ENCODE assay signal across 12 cellular contexts in the genomic region with DNA sequence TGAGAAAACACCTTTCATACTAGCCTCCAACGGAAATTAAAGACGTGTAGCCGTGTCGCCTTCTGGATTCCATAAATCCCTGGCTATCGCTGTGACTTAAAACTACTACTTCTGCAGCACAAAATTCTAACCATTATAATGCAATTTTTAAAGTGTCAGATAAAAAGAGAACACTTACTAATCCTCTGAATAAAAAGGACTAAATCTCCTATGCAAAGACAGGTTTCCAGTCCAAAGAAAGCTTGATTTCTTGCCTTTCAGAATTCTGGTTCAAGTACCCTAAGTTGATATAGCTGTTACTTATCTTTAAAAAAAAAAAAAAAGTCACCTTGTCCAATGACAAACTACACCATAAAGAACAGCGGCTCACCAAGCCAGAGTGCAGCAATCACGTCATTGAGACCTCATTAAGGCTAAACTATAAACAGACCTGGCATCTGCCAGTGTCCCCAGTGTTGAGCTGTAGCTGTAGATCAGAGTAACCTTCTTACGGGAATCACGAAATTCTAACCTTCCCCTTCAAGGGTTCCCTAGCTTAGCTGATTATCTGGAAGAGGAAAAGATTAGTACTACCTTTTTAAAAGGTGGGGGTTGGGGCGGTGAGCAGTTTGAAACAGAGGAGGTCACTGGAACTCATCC. TPM values are rescaled to one million over a fixed set of nuclear protein-coding genes. Genes with fewer than 3 reads are reported as not detected.
DNase-seq lines count a peak whose midpoint lies in the region; ATAC-seq and TF ChIP-seq lines count a peak whose summit lies in the region.
"Had no signal": no experiment of that assay in that cellular context is flagged by ENCODE, and none has a peak within 500 bp of the region (broad histone marks: within the 10 kb centered on the region; RNA-seq: fewer than 3 reads in every experiment).

No MANE protein-coding gene starts in this region.

- H3K79me2 ChIP-seq in PC-9 (ENCODE audit: low read depth), result peaks cover 63% of the 10 kb centered on the region
- peaks cover 7% of the 10 kb centered on the region for H3K79me2 ChIP-seq in fibroblast of lung (ENCODE audit: control insufficient read depth, insufficient read depth, low read length)

- CTCF ChIA-PET in PC-9 (lab: Charles Lee), result interaction anchor here (0.6 to 1.7 kb wide), 4 partner anchors 9 to 1524 kb away, joined by 3 to 10 read pairs (median 6); no protein-coding TSS in a partner anchor

- no peak for TF ChIP-seq POLR2A in vagina (IDR thresholded peaks at IDR 0.05)

- no peaks in the 10 kb centered on the region for H3K9me2 ChIP-seq in PC-9 (ENCODE audit: insufficient read depth)

- H4K20me1 ChIP-seq in PC-9 (ENCODE audit: insufficient read depth), result no peaks in the 10 kb centered on the region
- no peaks in the 10 kb centered on the region for H4K20me1 ChIP-seq in fibroblast of lung (ENCODE audit: control insufficient read depth, extremely low read depth, insufficient read depth, low read length)

- TF ChIP-seq CTCF in PC-9 (conservative IDR thresholded peaks at IDR 0.05) (no peak), fibroblast of lung (conservative IDR thresholded peaks at IDR 0.05 in 1 of 2, IDR thresholded peaks at IDR 0.05 in 1 of 2; ENCODE audit: low read depth in 1 of 2, low read length in 2 of 2) (no peak), retinal pigment epithelial cell (conservative IDR thresholded peaks at IDR 0.05; ENCODE audit: low read depth, low read length) (no peak), vagina (IDR thresholded peaks at IDR 0.05) (no peak)

- H3K27me3 ChIP-seq in PC-9 (ENCODE audit: insufficient read depth, low read depth) (no peaks in the 10 kb centered on the region), fibroblast of lung (ENCODE audit: control insufficient read depth, insufficient read depth, low read length) (no peaks in the 10 kb centered on the region), vagina (no peaks in the 10 kb centered on the region)

- BruUV-seq in PC-9 (replicated peaks; lab: Mats Ljungman, UMichigan), result no TSS peak

- H3K27ac ChIP-seq in PC-9 (peak overlapping the region; percentile 97), fibroblast of lung (ENCODE audit: insufficient read depth, low read length) (no peak overlapping the region), vagina (no peak overlapping the region)

- H3K9me3 ChIP-seq in PC-9 (ENCODE audit: insufficient read depth, low read depth) (peaks cover 7% of the 10 kb centered on the region; the same call in 1 of the 2 replicates), fibroblast of lung (ENCODE audit: control insufficient read depth, insufficient read depth, low read depth, low read length) (no peaks in the 10 kb centered on the region), vagina (no peaks in the 10 kb centered on the region)

- peak; percentile 43 for DNase-seq in NCI-H510A treated with DMSO at 0.1 percent for 48 hours (lab: John Stamatoyannopoulos, UW)
- no peak for DNase-seq in NCI-H510A (lab: John Stamatoyannopoulos, UW)
- DNase-seq in PC-9, result peak in 1 of 2 experiments; percentile 61
- peak in 1 of 2 donors; percentile 40 for DNase-seq in fibroblast of lung (ENCODE audit: low read depth in 2 of 2)
- peak; percentile 67 for DNase-seq in retinal pigment epithelial cell (ENCODE audit: low read depth)
- no peak for DNase-seq in vagina (ENCODE audit: extremely low spot score in 2 of 2)
- DNase-seq in NOMO-1 (lab: John Stamatoyannopoulos, UW; ENCODE audit: unreplicated experiment in 2 of 2), result no peak
- DNase-seq: activated CD4-positive, alpha-beta T cell treated with anti-CD3 and anti-CD28 coated beads, Interleukin-2, amount 50 U/mL, for 48 hours; NCI-H1436 had no signal

- H3K4me2 ChIP-seq in PC-9 (peak overlapping the region; percentile 93), fibroblast of lung (ENCODE audit: extremely low read depth, insufficient read depth, low read length) (peak overlapping the region; percentile 16)

- intact Hi-C loops in PC-9 (cut with micrococcal nuclease; ENCODE audit: unreplicated experiment) (loop anchor here (2.0 to 5.0 kb wide), 3 partner anchors 111 to 347 kb away; partner anchors contain the start of genes CLCN2 and POLR2H), vagina (cut with DNase I) (loop anchor here (10.0 kb wide), 1 partner anchor 121 kb away; no protein-coding TSS in a partner anchor)

- ATAC-seq in GM19467 (IDR thresholded peaks at IDR 0.05; ENCODE audit: unreplicated experiment), result no peak

- POLR2A ChIA-PET in PC-9 (lab: Charles Lee; ENCODE audit: unreplicated experiment), result interaction anchor here (0.6 to 0.7 kb wide), 4 partner anchors 10 to 250 kb away, joined by 3 to 13 read pairs (median 8); no protein-coding TSS in a partner anchor

- peaks cover 33% of the 10 kb centered on the region for H3F3A ChIP-seq in PC-9 (ENCODE audit: insufficient read depth, low read depth)

- H3K4me1 ChIP-seq in PC-9 (replicated peaks; ENCODE audit: insufficient read depth) (peaks cover 58% of the 10 kb centered on the region), fibroblast of lung (ENCODE audit: control insufficient read depth, extremely low read depth, insufficient read depth, low read length) (no peaks in the 10 kb centered on the region), vagina (peaks cover 30% of the 10 kb centered on the region)

- H3K4me3 ChIP-seq in PC-9, result peak overlapping the region; percentile 99
- peak overlapping the region in 1 of 4 experiments; percentile 6 for H3K4me3 ChIP-seq in fibroblast of lung (replicated peaks in 1 of 4; ENCODE audit: control extremely low read depth in 1 of 4, insufficient read depth in 1 of 4, low read depth in 3 of 4, low read length in 4 of 4)
- H3K4me3 ChIP-seq in retinal pigment epithelial cell (ENCODE audit: low read length), result peak overlapping the region; percentile 97
- H3K4me3 ChIP-seq in vagina, result peak overlapping the region in 1 of 2 donors; percentile 97

- H3K9ac ChIP-seq in fibroblast of lung (ENCODE audit: insufficient read depth, low read length), result no peak overlapping the region

- no peak overlapping the region for H2AFZ ChIP-seq in PC-9
- H2AFZ ChIP-seq in fibroblast of lung (ENCODE audit: low read length), result no peak overlapping the region

- H3K36me3 ChIP-seq in PC-9 (ENCODE audit: low read depth) (peaks cover 30% of the 10 kb centered on the region), fibroblast of lung (ENCODE audit: control insufficient read depth, insufficient read depth, low read length) (no peaks in the 10 kb centered on the region), vagina (peaks cover 0 to 3% of the 10 kb centered on the region in 2 donors)

RNA-seq across cellular contexts. Expression of gene ABCC5, which starts 2.2 kb away (rescaled TPM):
- 133 and 151 TPM in 2 replicates for total RNA-seq in PC-9 (2021)
- 17.5 and 18.8 TPM in 2 replicates for total RNA-seq in fibroblast of lung
- 10.4 and 13.2 TPM in 2 replicates for polyA plus RNA-seq in fibroblast of lung
- 6.5 and 8.4 TPM in 2 replicates for polyA plus RNA-seq in fibroblast of lung (2012)
- polyA minus RNA-seq in fibroblast of lung (ENCODE audit: low replicate concordance), result 9.6 and 11.6 TPM in 2 replicates
- total RNA-seq in vagina, result 67.5 TPM

RNA-seq across cellular contexts. Expression of gene HTR3D, which starts 16.0 kb away (rescaled TPM):
- not detected in 2 replicates for total RNA-seq in PC-9 (2021)
- not detected in 2 replicates for total RNA-seq in fibroblast of lung
- not detected in 2 replicates for polyA plus RNA-seq in fibroblast of lung
- polyA plus RNA-seq in fibroblast of lung (2012), result not detected in 2 replicates
- polyA minus RNA-seq in fibroblast of lung (ENCODE audit: low replicate concordance), result not detected in 2 replicates
- total RNA-seq in vagina, result not detected
- total RNA-seq: A172, lung microvascular endothelial cell had no signal

RNA-seq across cellular contexts. Expression of gene HTR3C, which starts 37.3 kb away (rescaled TPM):
- total RNA-seq in PC-9 (2021), result not detected in 2 replicates
- not detected in 2 replicates for total RNA-seq in fibroblast of lung
- polyA plus RNA-seq in fibroblast of lung, result not detected in 2 replicates
- polyA plus RNA-seq in fibroblast of lung (2012), result not detected in 2 replicates
- not detected in 2 replicates for polyA minus RNA-seq in fibroblast of lung (ENCODE audit: low replicate concordance)
- total RNA-seq in vagina, result not detected
- total RNA-seq: A172, lung microvascular endothelial cell had no signal

Comparison
In these comparisons a context has a peak if more than half of its experiments do, and no peak if none do; other contexts are left out.
1. DNase-seq: peak in NCI-H510A treated with DMSO at 0.1 percent for 48 hours (single experiment) and retinal pigment epithelial cell (single experiment); none in NCI-H510A (single experiment), vagina (0 of 2) and NOMO-1 (0 of 2).